7 cellular contexts compared by ENCODE assay signal in the genomic region with DNA sequence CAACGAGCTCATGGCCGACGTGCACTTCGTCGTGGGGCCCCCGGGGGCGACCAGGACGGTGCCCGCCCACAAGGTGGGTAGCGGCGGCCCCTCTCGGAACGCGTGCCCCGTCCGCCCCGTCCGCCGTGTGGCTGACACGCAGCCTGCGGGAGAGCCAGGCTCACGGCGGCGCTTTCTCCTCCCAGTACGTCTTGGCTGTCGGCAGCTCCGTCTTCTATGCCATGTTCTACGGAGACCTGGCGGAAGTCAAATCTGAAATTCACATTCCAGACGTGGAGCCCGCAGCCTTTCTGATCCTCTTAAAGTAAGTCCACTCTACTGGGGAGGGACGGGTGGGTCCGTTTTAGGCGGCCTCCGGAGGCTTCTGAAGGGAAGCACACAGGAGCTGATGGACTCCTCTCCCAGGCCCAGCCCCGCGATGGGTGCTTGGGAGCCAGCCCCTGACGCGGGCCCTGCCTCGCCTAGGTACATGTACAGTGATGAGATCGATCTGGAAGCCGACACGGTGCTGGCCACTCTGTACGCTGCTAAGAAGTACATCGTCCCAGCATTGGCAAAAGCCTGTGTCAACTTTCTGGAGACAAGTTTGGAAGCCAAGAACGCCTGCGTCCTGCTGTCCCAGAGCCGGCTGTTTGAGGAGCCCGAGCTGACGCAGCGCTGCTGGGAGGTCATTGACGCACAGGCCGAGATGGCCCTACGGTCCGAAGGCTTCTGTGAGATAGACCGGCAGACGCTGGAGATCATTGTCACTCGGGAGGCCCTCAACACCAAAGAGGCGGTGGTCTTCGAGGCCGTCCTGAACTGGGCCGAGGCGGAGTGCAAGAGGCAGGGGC. TPM values are rescaled to one million over a fixed set of nuclear protein-coding genes. Genes with fewer than 3 reads are reported as not detected.
DNase-seq lines count a peak whose midpoint lies in the region; ATAC-seq and TF ChIP-seq lines count a peak whose summit lies in the region.

No MANE protein-coding gene starts in this region.

- H3K9me3 Mint-ChIP-seq in activated CD8-positive, alpha-beta T cell treated with anti-CD3 and anti-CD28 coated beads, Interleukin-2, amount 10 ng/mL, durations not matched to agents 7 days and 5 days (ENCODE audit: insufficient read depth), result no peaks in the 10 kb centered on the region

- H3K9me3 ChIP-seq in right cardiac atrium (ENCODE audit: control insufficient read depth, low read length), result no peaks in the 10 kb centered on the region
- H3K9me3 ChIP-seq in skeletal muscle satellite cell (replicated peaks; ENCODE audit: low read length), result no peaks in the 10 kb centered on the region

- H3K4me1 ChIP-seq in right cardiac atrium (ENCODE audit: control insufficient read depth, insufficient read depth, low read length) (peaks cover 2% of the 10 kb centered on the region), skeletal muscle satellite cell (ENCODE audit: control insufficient read depth, insufficient read depth, low read length) (peaks cover 16% of the 10 kb centered on the region)

- H3K4me3 ChIP-seq in right cardiac atrium (ENCODE audit: low read length) (peak overlapping the region; percentile 87), skeletal muscle satellite cell (ENCODE audit: low read length) (peak overlapping the region; percentile 95)

- POLR2A ChIA-PET in HEK293T (lab: Yijun Ruan, JAX), result interaction anchor here (0.7 to 1.7 kb wide), 8 partner anchors 11 to 240 kb away, joined by 3 to 8 read pairs (median 3); partner anchors contain the start of genes BRF1 and JAG2
- POLR2A ChIA-PET in activated CD8-positive, alpha-beta T cell treated with anti-CD3 and anti-CD28 coated beads, Interleukin-2, amount 10 ng/mL, durations not matched to agents 7 days and 5 days (lab: Charles Lee), result interaction anchor here (0.6 to 1.4 kb wide), 3 partner anchors 10 to 52 kb away, joined by 3 to 5 read pairs (median 4); partner anchors contain the start of gene BRF1

- DNase-seq in HEK293T (ENCODE audit: extremely low spot score) (peak; percentile 35), right cardiac atrium (peak; percentile 46 to 73 (median 68)), SW480 (ENCODE audit: low spot score) (no peak), NCI-H2171 treated with DMSO at 0.1 percent for 48 hours (lab: John Stamatoyannopoulos, UW) (no peak), hepatic stellate cell (ENCODE audit: low spot score) (no peak)
- no peak for DNase-seq in activated CD8-positive, alpha-beta T cell treated with anti-CD3 and anti-CD28 coated beads, Interleukin-2, amount 10 ng/mL, durations not matched to agents 7 days and 5 days

- no peaks in the 10 kb centered on the region for H3K27me3 ChIP-seq in right cardiac atrium (ENCODE audit: control insufficient read depth, insufficient read depth)
- no peaks in the 10 kb centered on the region for H3K27me3 ChIP-seq in skeletal muscle satellite cell (ENCODE audit: control insufficient read depth, insufficient read depth, low read length)

- CTCF ChIA-PET in HEK293T (lab: Yijun Ruan, JAX), result interaction anchor here (1.9 kb wide), 1 partner anchor 11 kb away, joined by 4 read pairs; no protein-coding TSS in a partner anchor
- CTCF ChIA-PET in activated CD8-positive, alpha-beta T cell treated with anti-CD3 and anti-CD28 coated beads, Interleukin-2, amount 10 ng/mL, durations not matched to agents 7 days and 5 days (lab: Charles Lee), result interaction anchor here (0.7 to 2.5 kb wide), 4 partner anchors 43 to 159 kb away, joined by 3 to 10 read pairs (median 3); no protein-coding TSS in a partner anchor

- H3K36me3 Mint-ChIP-seq in activated CD8-positive, alpha-beta T cell treated with anti-CD3 and anti-CD28 coated beads, Interleukin-2, amount 10 ng/mL, durations not matched to agents 7 days and 5 days (ENCODE audit: low read depth), result peaks cover 33% of the 10 kb centered on the region

- WGBS in right cardiac atrium, result 37% methylated on average over 63 of the region's 63 CpGs

- peaks cover 40% of the 10 kb centered on the region for H3K4me1 Mint-ChIP-seq in activated CD8-positive, alpha-beta T cell treated with anti-CD3 and anti-CD28 coated beads, Interleukin-2, amount 10 ng/mL, durations not matched to agents 7 days and 5 days (ENCODE audit: low read depth)

- no peaks in the 10 kb centered on the region for H3K27me3 Mint-ChIP-seq in activated CD8-positive, alpha-beta T cell treated with anti-CD3 and anti-CD28 coated beads, Interleukin-2, amount 10 ng/mL, durations not matched to agents 7 days and 5 days (ENCODE audit: low read depth)

- H3K4me2 ChIP-seq in skeletal muscle satellite cell (ENCODE audit: low read length), result peak overlapping the region; percentile 100

- no peak for ATAC-seq in activated CD8-positive, alpha-beta T cell treated with anti-CD3 and anti-CD28 coated beads, Interleukin-2, amount 10 ng/mL, durations not matched to agents 7 days and 5 days
- peak; percentile 2 to 18 for ATAC-seq in right cardiac atrium

- intact Hi-C loops in right cardiac atrium (cut with DNase I), result loop anchor here in 1 of 4 donors (2.0 kb wide), 1 partner anchor 43 kb away; no protein-coding TSS in a partner anchor

- peak overlapping the region; percentile 74 for H3K4me3 Mint-ChIP-seq in activated CD8-positive, alpha-beta T cell treated with anti-CD3 and anti-CD28 coated beads, Interleukin-2, amount 10 ng/mL, durations not matched to agents 7 days and 5 days

- H3K9ac ChIP-seq in skeletal muscle satellite cell (ENCODE audit: low read depth, low read length), result peak overlapping the region; percentile 89

- peak overlapping the region; percentile 88 for H3K27ac ChIP-seq in right cardiac atrium (ENCODE audit: low read length)

- H3K27ac Mint-ChIP-seq in activated CD8-positive, alpha-beta T cell treated with anti-CD3 and anti-CD28 coated beads, Interleukin-2, amount 10 ng/mL, durations not matched to agents 7 days and 5 days, result peak overlapping the region; percentile 82

- peaks cover 28% of the 10 kb centered on the region for H3K36me3 ChIP-seq in skeletal muscle satellite cell (ENCODE audit: insufficient read depth, low read length)

TF ChIP-seq in HEK293T, 16 proteins besides CTCF, POLR2A, EP300 and RAD21:
- TF ChIP-seq FOXM1 (IDR thresholded peaks at IDR 0.05; ENCODE audit: borderline replicate concordance), result no peak
- no peak for TF ChIP-seq CTBP1 (IDR thresholded peaks at IDR 0.05; ENCODE audit: borderline replicate concordance)

RNA-seq across cellular contexts. Expression of gene BTBD6, which starts 1.1 kb away (rescaled TPM):
- total RNA-seq in activated CD8-positive, alpha-beta T cell treated with anti-CD3 and anti-CD28 coated beads, Interleukin-2, amount 10 ng/mL, durations not matched to agents 7 days and 5 days, result 10 to 100 TPM; 53.7 to 59.8 TPM
- total RNA-seq in right cardiac atrium, result 10 to 100 TPM; 28.1 to 40.5 (median 35.8) TPM
- 42.2 TPM for polyA plus RNA-seq in right cardiac atrium
- total RNA-seq in skeletal muscle satellite cell (2012; rRNA removed), result 40.6 and 55.3 TPM in 2 replicates

RNA-seq across cellular contexts. Expression of gene BRF1, which starts 51.4 kb away (rescaled TPM):
- 10 to 100 TPM; 42.1 to 44.7 TPM for total RNA-seq in activated CD8-positive, alpha-beta T cell treated with anti-CD3 and anti-CD28 coated beads, Interleukin-2, amount 10 ng/mL, durations not matched to agents 7 days and 5 days
- total RNA-seq in right cardiac atrium, result 10 to 100 TPM; 18.1 to 21.1 (median 18.4) TPM
- 17.9 TPM for polyA plus RNA-seq in right cardiac atrium
- 33.0 and 33.5 TPM in 2 replicates for total RNA-seq in skeletal muscle satellite cell (2012; rRNA removed)

Comparison
In these comparisons a context has a peak if more than half of its experiments do, and no peak if none do; other contexts are left out.
1. DNase-seq: peak in HEK293T (single experiment) and right cardiac atrium (3 of 3); none in activated CD8-positive, alpha-beta T cell treated with anti-CD3 and anti-CD28 coated beads, Interleukin-2, amount 10 ng/mL, durations not matched to agents 7 days and 5 days (single experiment), SW480 (single experiment), NCI-H2171 treated with DMSO at 0.1 percent for 48 hours (single experiment) and hepatic stellate cell (single experiment).